ENCODE assay signal across 10 cellular contexts in genomic region chr5:140246378-140247122, GRCh38. TPM values are rescaled to one million over a fixed set of nuclear protein-coding genes. Genes with fewer than 3 reads are reported as not detected.
A peak's percentile ranks its signal among the peaks of the same experiment; 100 is the strongest.
DNase-seq lines count a peak whose midpoint lies in the region; ATAC-seq, FAIRE-seq and TF ChIP-seq lines count a peak whose summit lies in the region.
"Had no signal": no experiment of that assay in that cellular context is flagged by ENCODE, and none has a peak within 500 bp of the region (broad histone marks: within the 10 kb centered on the region; RNA-seq: fewer than 3 reads in every experiment).

No MANE protein-coding gene starts in this region.

- CTCF ChIA-PET in Caco-2 (lab: Charles Lee): interaction anchor here (0.6 to 0.9 kb wide), 3 partner anchors 54 to 112 kb away, joined by 3 to 4 read pairs (median 4); no protein-coding TSS in a partner anchor

- intact Hi-C loops in adrenal gland (cut with DNase I) (no loop called here), Right ventricle myocardium superior (cut with DNase I) (no loop called here), psoas muscle (cut with DNase I) (loop anchor here in 1 of 2 donors (10.0 kb wide), 1 partner anchor 48 kb away; no protein-coding TSS in a partner anchor), Caco-2 (cut with micrococcal nuclease; ENCODE audit: unreplicated experiment) (no loop called here)

- no peaks in the 10 kb centered on the region for H3K9me3 Mint-ChIP-seq in Caco-2 (ENCODE audit: unreplicated experiment)
- H3K9me3 Mint-ChIP-seq: activated T-cell treated with anti-CD3 and anti-CD28 coated beads, Interleukin-2, amount 50 U/mL, for 24 hours had no signal

- H3K36me3 Mint-ChIP-seq in Caco-2 (ENCODE audit: insufficient read depth, unreplicated experiment): peaks cover 49% of the 10 kb centered on the region

- peaks cover 25 to 46% of the 10 kb centered on the region in 2 donors for H3K4me1 ChIP-seq in adrenal gland (replicated peaks in 1 of 2)
- H3K4me1 ChIP-seq in psoas muscle: peaks cover 83% of the 10 kb centered on the region
- H3K4me1 ChIP-seq in Caco-2: peaks cover 4% of the 10 kb centered on the region

- DNase-seq in Daoy (ENCODE audit: low read depth) (peak; percentile 86), adrenal gland (peak; percentile 70 to 93 (median 86)), Right ventricle myocardium superior (peak; percentile 59), psoas muscle (peak; percentile 52 to 72), GM12891 (ENCODE audit: insufficient read length, low spot score) (no peak), NCI-H774 (lab: John Stamatoyannopoulos, UW) (no peak), NCI-H1092 (lab: John Stamatoyannopoulos, UW) (no peak), Caco-2 (no peak)
- DNase-seq: activated T-cell treated with anti-CD3 and anti-CD28 coated beads, Interleukin-2, amount 50 U/mL, for 24 hours; NCI-H748 treated with DMSO at 0.1 percent for 48 hours had no signal

- H3K27ac ChIP-seq in adrenal gland: peak overlapping the region in 3 of 5 donors; percentile 51 to 80 (median 69)
- peak overlapping the region; percentile 88 for H3K27ac ChIP-seq in psoas muscle

- H3K9me3 ChIP-seq in adrenal gland (replicated peaks in 1 of 3): no peaks in the 10 kb centered on the region
- H3K9me3 ChIP-seq in psoas muscle: no peaks in the 10 kb centered on the region
- no peaks in the 10 kb centered on the region for H3K9me3 ChIP-seq in Caco-2

- no peak overlapping the region for H3K27ac Mint-ChIP-seq in Caco-2 (ENCODE audit: unreplicated experiment)
- H3K27ac Mint-ChIP-seq: activated T-cell treated with anti-CD3 and anti-CD28 coated beads, Interleukin-2, amount 50 U/mL, for 24 hours had no signal

- H3K36me3 ChIP-seq in adrenal gland (replicated peaks in 1 of 2): peaks cover 0 to 22% of the 10 kb centered on the region in 2 donors
- H3K36me3 ChIP-seq in psoas muscle (ENCODE audit: insufficient read depth in 1 of 2, low read depth in 1 of 2): peaks cover 0 to 31% of the 10 kb centered on the region in 2 donors
- no peaks in the 10 kb centered on the region; the same call in none of the 2 replicates for H3K36me3 ChIP-seq in Caco-2 (ENCODE audit: control insufficient read depth, insufficient read depth, low read length)

- H3K27me3 ChIP-seq in adrenal gland (no peaks in the 10 kb centered on the region), psoas muscle (ENCODE audit: insufficient read depth in 3 of 3, low read length in 2 of 3) (no peaks in the 10 kb centered on the region), Caco-2 (replicated peaks; ENCODE audit: control insufficient read depth, insufficient read depth, low read length) (no peaks in the 10 kb centered on the region)

- no peak overlapping the region for H3K4me3 ChIP-seq in adrenal gland
- H3K4me3 ChIP-seq in psoas muscle: no peak overlapping the region
- H3K4me3 ChIP-seq in Caco-2 (ENCODE audit: low read depth, low read length): no peak overlapping the region

- H3K4me1 Mint-ChIP-seq in Caco-2 (ENCODE audit: low read depth, unreplicated experiment): no peaks in the 10 kb centered on the region

- ATAC-seq in Right ventricle myocardium superior (ENCODE audit: poor library complexity) (peak; percentile 55), psoas muscle (peak; percentile 21 to 45 (median 38))

- FAIRE-seq in GM12891 (lab: Jason Lieb, UNC): no peak

- peak in 2 of 6 experiments; percentile 34 to 43 for TF ChIP-seq CTCF in adrenal gland (IDR thresholded peaks at IDR 0.05)
- TF ChIP-seq CTCF in psoas muscle (IDR thresholded peaks at IDR 0.05): no peak
- TF ChIP-seq CTCF in Caco-2 (IDR thresholded peaks at IDR 0.05; ENCODE audit: insufficient read depth in 1 of 2, low read depth in 1 of 2, low read length in 1 of 2, severe bottlenecking in 1 of 2, unreplicated experiment in 1 of 2): no peak

- BruUV-seq in Caco-2 (replicated peaks; lab: Mats Ljungman, UMichigan): no TSS peak

- no peaks in the 10 kb centered on the region for H3K27me3 Mint-ChIP-seq in Caco-2 (ENCODE audit: insufficient read depth, unreplicated experiment)
- H3K27me3 Mint-ChIP-seq: activated T-cell treated with anti-CD3 and anti-CD28 coated beads, Interleukin-2, amount 50 U/mL, for 24 hours had no signal

- POLR2A ChIA-PET in Caco-2 (lab: Charles Lee): interaction anchor here (0.6 kb wide), 1 partner anchor 1603 kb away, joined by 4 read pairs; no protein-coding TSS in a partner anchor

- WGBS in adrenal gland, 4 donors: 22 to 32% (median 30%) methylated on average over 4 to 8 of the region's 8 CpGs
- 13 to 22% (median 18%) methylated on average over 8 of the region's 8 CpGs for WGBS in psoas muscle, 3 donors

- peak in 1 of 2 donors; percentile 57 for TF ChIP-seq POLR2A in adrenal gland (IDR thresholded peaks at IDR 0.05)
- no peak for TF ChIP-seq POLR2A in GM12891 (IDR thresholded peaks at IDR 0.05; ENCODE audit: low read depth, low read length)

- no peak overlapping the region for H3K4me3 Mint-ChIP-seq in Caco-2 (ENCODE audit: unreplicated experiment)
- H3K4me3 Mint-ChIP-seq: activated T-cell treated with anti-CD3 and anti-CD28 coated beads, Interleukin-2, amount 50 U/mL, for 24 hours had no signal

TF ChIP-seq in GM12891, 5 proteins besides CTCF, POLR2A, EP300 and RAD21:
- TF ChIP-seq POLR2AphosphoS5 (IDR thresholded peaks at IDR 0.05; ENCODE audit: low read depth, low read length) (no peak), POU2F2 (IDR thresholded peaks at IDR 0.05; ENCODE audit: low read depth, low read length) (no peak), PAX5 (IDR thresholded peaks at IDR 0.05; ENCODE audit: insufficient read depth, low read length, severe bottlenecking) (no peak), SPI1 (IDR thresholded peaks at IDR 0.05; ENCODE audit: low read depth, low read length) (no peak), TAF1 (IDR thresholded peaks at IDR 0.05; ENCODE audit: low read depth, low read length) (no peak)

RNA-seq across cellular contexts. Expression of gene PFDN1, which starts 56.4 kb away (rescaled TPM):
- total RNA-seq in Daoy (2014; rRNA removed; shearing (Covaris generic)): 144 and 162 TPM in 2 replicates
- total RNA-seq in adrenal gland: 100 to 1,000 TPM in 2 of 8 donors, 10 to 100 TPM in 6; 49.1 to 194 (median 74.1) TPM
- 100 to 1,000 TPM in 1 of 3 donors, 10 to 100 TPM in 2; 68.1 to 130 (median 97.5) TPM for polyA plus RNA-seq in adrenal gland
- total RNA-seq in Right ventricle myocardium superior: 68.7 TPM
- 10 to 100 TPM; 35.9 to 55.0 (median 42.3) TPM for total RNA-seq in psoas muscle
- polyA plus RNA-seq in psoas muscle: 100 to 1,000 TPM in 1 of 3 donors, 10 to 100 TPM in 2; 84.2 to 115 (median 90.6) TPM
- polyA plus RNA-seq in GM12891 (2012; ENCODE audit: low read depth, missing spikeins): 129 TPM
- 81.1 and 82.3 TPM in 2 replicates for total RNA-seq in Caco-2 (2022)

Comparison
In these comparisons a context has a peak if more than half of its experiments do, and no peak if none do; other contexts are left out.
1. DNase-seq: peak in Daoy (single experiment), adrenal gland (7 of 7), Right ventricle myocardium superior (single experiment) and psoas muscle (2 of 2); none in GM12891 (single experiment), NCI-H774 (single experiment), NCI-H1092 (single experiment) and Caco-2 (0 of 2).